In the genomic region with DNA sequence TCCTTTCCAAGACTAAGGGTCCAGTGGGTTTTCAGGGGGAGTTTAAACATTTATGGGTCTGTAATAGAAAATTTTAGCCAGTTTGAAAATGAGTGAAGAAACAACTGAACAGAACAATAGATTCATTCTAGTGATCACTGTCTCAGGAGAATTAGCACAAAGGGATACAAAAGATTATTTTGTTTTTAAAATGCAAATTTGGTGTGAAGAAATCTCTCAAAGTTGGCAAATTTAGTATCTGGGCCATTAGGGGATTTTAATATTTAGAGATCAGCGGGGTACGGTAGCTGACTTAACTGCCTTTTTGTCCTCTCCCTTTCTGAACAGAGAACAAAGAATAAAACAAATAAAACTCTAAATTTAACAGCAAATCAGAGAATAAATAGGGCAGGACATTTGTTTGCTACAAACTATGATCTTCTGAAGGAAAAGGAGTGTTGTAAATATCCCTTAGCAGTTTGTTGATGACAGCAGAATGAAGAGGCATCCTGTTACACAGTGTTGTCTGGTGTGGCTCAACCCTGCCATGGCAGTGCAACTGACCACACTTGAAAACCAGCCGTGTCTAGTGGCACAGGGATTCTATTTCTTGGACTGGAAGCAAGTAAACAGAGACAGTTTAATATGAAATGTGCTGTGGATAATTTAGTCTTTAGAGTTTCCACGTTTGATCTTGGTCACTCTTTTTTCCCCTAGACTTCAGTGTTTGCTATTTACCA, we compare ENCODE assay signal across 12 cellular contexts. TPM values are rescaled to one million over a fixed set of nuclear protein-coding genes. Genes with fewer than 3 reads are reported as not detected.
A peak's percentile ranks its signal among the peaks of the same experiment; 100 is the strongest.
DNase-seq lines count a peak whose midpoint lies in the region; ATAC-seq, FAIRE-seq and TF ChIP-seq lines count a peak whose summit lies in the region.
"Had no signal": no experiment of that assay in that cellular context is flagged by ENCODE, and none has a peak within 500 bp of the region (broad histone marks: within the 10 kb centered on the region; RNA-seq: fewer than 3 reads in every experiment).

No MANE protein-coding gene starts in this region.

- H3K4me3 ChIP-seq in dorsolateral prefrontal cortex: peak overlapping the region in 33 of 59 donors; percentile 1 to 46 (median 19)
- H3K4me3 ChIP-seq: mucosa of descending colon, PC-9 had no signal

- peak overlapping the region; percentile 10 to 48 for H3K27ac Mint-ChIP-seq in natural killer cell
- peak overlapping the region in 1 of 2 donors; percentile 56 for H3K27ac Mint-ChIP-seq in natural killer cell treated with Interleukin-12 subunit alpha and Interleukin-12 subunit beta and Interleukin-15 and Interleukin-18, amount 100 ng/mL, for 72 hours
- H3K27ac Mint-ChIP-seq in mesothelial cell of epicardium: peak overlapping the region; percentile 87
- no peak overlapping the region for H3K27ac Mint-ChIP-seq in activated T-helper 1 cell treated with anti-CD3 and anti-CD28 coated beads, Interleukin-12 subunit alpha, Interleukin-12 subunit beta, Interleukin-2, Interleukin-4 antibody, amounts not matched to agents 30 ng/mL and 10 ng/mL and 1 ng/mL, durations not matched to agents 14 hours and 24 hours and 36 hours

- H3K27ac ChIP-seq in dorsolateral prefrontal cortex: peak overlapping the region; percentile 30 to 98 (median 90)
- H3K27ac ChIP-seq: PC-9 had no signal

- H3K27me3 Mint-ChIP-seq in natural killer cell (ENCODE audit: low read depth in 2 of 2) (no peaks in the 10 kb centered on the region), mesothelial cell of epicardium (ENCODE audit: low read depth) (no peaks in the 10 kb centered on the region)
- no peaks in the 10 kb centered on the region for H3K27me3 Mint-ChIP-seq in natural killer cell treated with Interleukin-12 subunit alpha and Interleukin-12 subunit beta and Interleukin-15 and Interleukin-18, amount 100 ng/mL, for 72 hours
- no peaks in the 10 kb centered on the region for H3K27me3 Mint-ChIP-seq in activated T-helper 1 cell treated with anti-CD3 and anti-CD28 coated beads, Interleukin-12 subunit alpha, Interleukin-12 subunit beta, Interleukin-2, Interleukin-4 antibody, amounts not matched to agents 30 ng/mL and 10 ng/mL and 1 ng/mL, durations not matched to agents 14 hours and 24 hours and 36 hours (ENCODE audit: insufficient read depth)

- FAIRE-seq in frontal cortex (lab: Jason Lieb, UNC): no peak

- no peak for ATAC-seq in natural killer cell
- no peak for ATAC-seq in natural killer cell treated with Interleukin-12 subunit alpha and Interleukin-12 subunit beta and Interleukin-15 and Interleukin-18, amount 100 ng/mL, for 72 hours
- ATAC-seq: mucosa of descending colon had no signal

- intact Hi-C loops in natural killer cell (cut with micrococcal nuclease) (no loop called here), dorsolateral prefrontal cortex (cut with DNase I) (no loop called here)
- intact Hi-C loops in activated T-helper 1 cell treated with anti-CD3 and anti-CD28 coated beads, Interleukin-12 subunit alpha, Interleukin-12 subunit beta, Interleukin-2, Interleukin-4 antibody, amounts not matched to agents 30 ng/mL and 10 ng/mL and 1 ng/mL, durations not matched to agents 14 hours and 24 hours and 36 hours (cut with micrococcal nuclease): no loop called here

- peaks cover 35 to 36% of the 10 kb centered on the region in 2 donors for H3K4me1 Mint-ChIP-seq in natural killer cell
- H3K4me1 Mint-ChIP-seq in natural killer cell treated with Interleukin-12 subunit alpha and Interleukin-12 subunit beta and Interleukin-15 and Interleukin-18, amount 100 ng/mL, for 72 hours (ENCODE audit: low read depth in 2 of 2): peaks cover 13 to 29% of the 10 kb centered on the region in 2 donors
- H3K4me1 Mint-ChIP-seq in mesothelial cell of epicardium: peaks cover 51% of the 10 kb centered on the region
- H3K4me1 Mint-ChIP-seq in activated T-helper 1 cell treated with anti-CD3 and anti-CD28 coated beads, Interleukin-12 subunit alpha, Interleukin-12 subunit beta, Interleukin-2, Interleukin-4 antibody, amounts not matched to agents 30 ng/mL and 10 ng/mL and 1 ng/mL, durations not matched to agents 14 hours and 24 hours and 36 hours (ENCODE audit: low read depth): peaks cover 17% of the 10 kb centered on the region

- no peak overlapping the region for H3K4me3 Mint-ChIP-seq in natural killer cell
- H3K4me3 Mint-ChIP-seq in natural killer cell treated with Interleukin-12 subunit alpha and Interleukin-12 subunit beta and Interleukin-15 and Interleukin-18, amount 100 ng/mL, for 72 hours: no peak overlapping the region
- H3K4me3 Mint-ChIP-seq in mesothelial cell of epicardium: no peak overlapping the region
- H3K4me3 Mint-ChIP-seq in activated T-helper 1 cell treated with anti-CD3 and anti-CD28 coated beads, Interleukin-12 subunit alpha, Interleukin-12 subunit beta, Interleukin-2, Interleukin-4 antibody, amounts not matched to agents 30 ng/mL and 10 ng/mL and 1 ng/mL, durations not matched to agents 14 hours and 24 hours and 36 hours: no peak overlapping the region

- DNase-seq in natural killer cell (no peak), dorsolateral prefrontal cortex (no peak), mesothelial cell of epicardium (ENCODE audit: low spot score in 2 of 2, unreplicated experiment in 2 of 2) (no peak), RKO (ENCODE audit: low spot score) (no peak), frontal cortex (ENCODE audit: low spot score in 2 of 2) (no peak)
- DNase-seq in natural killer cell treated with Interleukin-12 subunit alpha and Interleukin-12 subunit beta and Interleukin-15 and Interleukin-18, amount 100 ng/mL, for 72 hours (ENCODE audit: low spot score): no peak
- no peak for DNase-seq in stimulated activated CD4-positive, alpha-beta T cell treated with anti-CD3 and anti-CD28 coated beads, Interleukin-2, amount 100 ng/mL, for 48 hours
- no peak for DNase-seq in activated T-helper 1 cell treated with anti-CD3 and anti-CD28 coated beads, Interleukin-12 subunit alpha, Interleukin-12 subunit beta, Interleukin-2, Interleukin-4 antibody, amounts not matched to agents 30 ng/mL and 10 ng/mL and 1 ng/mL, durations not matched to agents 14 hours and 24 hours and 36 hours (ENCODE audit: low spot score)
- DNase-seq: amniotic stem cell, mucosa of descending colon, PC-9 had no signal

- no peaks in the 10 kb centered on the region for H3K9me3 Mint-ChIP-seq in natural killer cell
- H3K9me3 Mint-ChIP-seq in natural killer cell treated with Interleukin-12 subunit alpha and Interleukin-12 subunit beta and Interleukin-15 and Interleukin-18, amount 100 ng/mL, for 72 hours: no peaks in the 10 kb centered on the region
- H3K9me3 Mint-ChIP-seq in mesothelial cell of epicardium: no peaks in the 10 kb centered on the region
- H3K9me3 Mint-ChIP-seq in activated T-helper 1 cell treated with anti-CD3 and anti-CD28 coated beads, Interleukin-12 subunit alpha, Interleukin-12 subunit beta, Interleukin-2, Interleukin-4 antibody, amounts not matched to agents 30 ng/mL and 10 ng/mL and 1 ng/mL, durations not matched to agents 14 hours and 24 hours and 36 hours: no peaks in the 10 kb centered on the region

- TF ChIP-seq CTCF in natural killer cell (IDR thresholded peaks at IDR 0.05) (no peak), dorsolateral prefrontal cortex (IDR thresholded peaks at IDR 0.05 in 54 of 56, conservative IDR thresholded peaks at IDR 0.05 in 2 of 56; ENCODE audit: low read depth in 1 of 56, partially characterized antibody in 56 of 56) (peak in 1 of 56 donors; percentile 10), mesothelial cell of epicardium (IDR thresholded peaks at IDR 0.05; ENCODE audit: unreplicated experiment) (no peak)

- peaks cover 10% of the 10 kb centered on the region for H3K36me3 Mint-ChIP-seq in natural killer cell
- peaks cover 6% of the 10 kb centered on the region for H3K36me3 Mint-ChIP-seq in natural killer cell treated with Interleukin-12 subunit alpha and Interleukin-12 subunit beta and Interleukin-15 and Interleukin-18, amount 100 ng/mL, for 72 hours
- H3K36me3 Mint-ChIP-seq in mesothelial cell of epicardium: peaks cover 15% of the 10 kb centered on the region
- peaks cover 17% of the 10 kb centered on the region for H3K36me3 Mint-ChIP-seq in activated T-helper 1 cell treated with anti-CD3 and anti-CD28 coated beads, Interleukin-12 subunit alpha, Interleukin-12 subunit beta, Interleukin-2, Interleukin-4 antibody, amounts not matched to agents 30 ng/mL and 10 ng/mL and 1 ng/mL, durations not matched to agents 14 hours and 24 hours and 36 hours (ENCODE audit: low read depth)

- no peaks in the 10 kb centered on the region for H3K27me3 ChIP-seq in dorsolateral prefrontal cortex

RNA-seq across cellular contexts. Expression of a gene that starts 46.3 kb away (rescaled TPM):
- total RNA-seq in natural killer cell (not detected), dorsolateral prefrontal cortex (10 to 100 TPM in 119 of 120 experiments, 1 to 10 TPM in 1; 8.0 to 46.0 (median 27.9) TPM), mesothelial cell of epicardium (0.45 to 0.47 TPM in 2 of 3 replicates, not detected in the other), frontal cortex (1.6 TPM)
- not detected for total RNA-seq in natural killer cell treated with Interleukin-12 subunit alpha and Interleukin-12 subunit beta and Interleukin-15 and Interleukin-18, amount 100 ng/mL, for 72 hours
- total RNA-seq in activated T-helper 1 cell treated with anti-CD3 and anti-CD28 coated beads, Interleukin-12 subunit alpha, Interleukin-12 subunit beta, Interleukin-2, Interleukin-4 antibody, amounts not matched to agents 30 ng/mL and 10 ng/mL and 1 ng/mL, durations not matched to agents 14 hours and 24 hours and 36 hours: not detected in 2 replicates
- total RNA-seq: mucosa of descending colon, PC-9, urinary bladder had no signal
